20 cellular contexts compared by ENCODE assay signal in genomic region chr11:69055212-69055586, GRCh38. TPM values are rescaled to one million over a fixed set of nuclear protein-coding genes. Genes with fewer than 3 reads are reported as not detected.
DNase-seq lines count a peak whose midpoint lies in the region; ATAC-seq and TF ChIP-seq lines count a peak whose summit lies in the region.
"Had no signal": no experiment of that assay in that cellular context is flagged by ENCODE, and none has a peak within 500 bp of the region (broad histone marks: within the 10 kb centered on the region; RNA-seq: fewer than 3 reads in every experiment).

No MANE protein-coding gene starts in this region.

- H3K4me1 Mint-ChIP-seq in activated B cell treated with CpG ODN at 0.5 μM for 24 hours (peaks cover 64% of the 10 kb centered on the region), memory B cell (peaks cover 23% of the 10 kb centered on the region)
- peaks cover 44% of the 10 kb centered on the region for H3K4me1 Mint-ChIP-seq in activated CD8-positive, alpha-beta memory T cell treated with anti-CD3 and anti-CD28 coated beads, Interleukin-2, amount 10 ng/mL, durations not matched to agents 7 days and 5 days

- peaks cover 28 to 66% (median 52%) of the 10 kb centered on the region in 4 donors for H3K36me3 ChIP-seq in stomach

- H3K4me3 ChIP-seq in stomach, result no peak overlapping the region
- H3K4me3 ChIP-seq: heart left ventricle, tibial nerve had no signal

- H3K27me3 ChIP-seq in stomach, result no peaks in the 10 kb centered on the region
- H3K27me3 ChIP-seq: heart left ventricle, tibial nerve had no signal

- no peak for TF ChIP-seq POLR2A in stomach (IDR thresholded peaks at IDR 0.05)

- ATAC-seq in activated B cell treated with CpG ODN at 0.5 μM for 24 hours (ENCODE audit: low read depth) (no peak), memory B cell (ENCODE audit: low read depth) (no peak)
- ATAC-seq in activated CD8-positive, alpha-beta memory T cell treated with anti-CD3 and anti-CD28 coated beads, Interleukin-2, amount 10 ng/mL, durations not matched to agents 7 days and 5 days, result no peak

- H3K4me1 ChIP-seq in stomach, result peaks cover 50 to 68% (median 60%) of the 10 kb centered on the region in 4 donors

- H3K27ac ChIP-seq in stomach, result peak overlapping the region; percentile 6 to 73 (median 66)
- H3K27ac ChIP-seq: tibial nerve had no signal

- H3K27me3 Mint-ChIP-seq in activated B cell treated with CpG ODN at 0.5 μM for 24 hours (no peaks in the 10 kb centered on the region), memory B cell (no peaks in the 10 kb centered on the region)
- no peaks in the 10 kb centered on the region for H3K27me3 Mint-ChIP-seq in activated CD8-positive, alpha-beta memory T cell treated with anti-CD3 and anti-CD28 coated beads, Interleukin-2, amount 10 ng/mL, durations not matched to agents 7 days and 5 days
- H3K27me3 Mint-ChIP-seq: activated naive CD8-positive, alpha-beta T cell treated with anti-CD3 and anti-CD28 coated beads for 36 hours had no signal

- WGBS in stomach, 5 donors, result 49 to 83% (median 60%) methylated on average over 21 of the region's 21 CpGs

- H3K9me3 Mint-ChIP-seq in activated B cell treated with CpG ODN at 0.5 μM for 24 hours, result no peaks in the 10 kb centered on the region
- no peaks in the 10 kb centered on the region for H3K9me3 Mint-ChIP-seq in memory B cell
- H3K9me3 Mint-ChIP-seq in activated CD8-positive, alpha-beta memory T cell treated with anti-CD3 and anti-CD28 coated beads, Interleukin-2, amount 10 ng/mL, durations not matched to agents 7 days and 5 days (ENCODE audit: low read depth), result no peaks in the 10 kb centered on the region
- H3K9me3 Mint-ChIP-seq: activated naive CD8-positive, alpha-beta T cell treated with anti-CD3 and anti-CD28 coated beads for 36 hours; immature natural killer cell had no signal

- peaks cover 16% of the 10 kb centered on the region for H3K36me3 Mint-ChIP-seq in activated B cell treated with CpG ODN at 0.5 μM for 24 hours (ENCODE audit: low read depth)
- H3K36me3 Mint-ChIP-seq in memory B cell, result peaks cover 4% of the 10 kb centered on the region
- H3K36me3 Mint-ChIP-seq in activated CD8-positive, alpha-beta memory T cell treated with anti-CD3 and anti-CD28 coated beads, Interleukin-2, amount 10 ng/mL, durations not matched to agents 7 days and 5 days, result peaks cover 3% of the 10 kb centered on the region
- H3K36me3 Mint-ChIP-seq: activated naive CD8-positive, alpha-beta T cell treated with anti-CD3 and anti-CD28 coated beads for 36 hours; immature natural killer cell had no signal

- DNase-seq in HT-29 (ENCODE audit: low spot score), result peak; percentile 53
- no peak for DNase-seq in activated B cell treated with CpG ODN at 0.5 μM for 24 hours
- DNase-seq in memory B cell (ENCODE audit: low spot score in 2 of 2), result no peak
- peak; percentile 65 for DNase-seq in stomach
- no peak for DNase-seq in NCI-H1436 treated with DMSO at 0.1 percent for 48 hours (lab: John Stamatoyannopoulos, UW)
- DNase-seq in GDM1 (lab: John Stamatoyannopoulos, UW), result no peak
- DNase-seq in NK-92 treated with Interleukin-12 subunit alpha and Interleukin-12 subunit beta, amount 100 ng/mL, for 24 hours (lab: John Stamatoyannopoulos, UW), result no peak
- no peak for DNase-seq in activated CD8-positive, alpha-beta memory T cell treated with anti-CD3 and anti-CD28 coated beads, Interleukin-2, amount 10 ng/mL, durations not matched to agents 7 days and 5 days
- DNase-seq: activated CD4-positive, alpha-beta T cell treated with anti-CD3 and anti-CD28 coated beads for 1 hour; activated naive CD8-positive, alpha-beta T cell treated with anti-CD3 and anti-CD28 coated beads for 36 hours; DMS79; left ventricle myocardium superior; NCI-H1417; NCI-H510A treated with DMSO at 0.1 percent for 48 hours; SW 1271 had no signal

- POLR2A ChIA-PET in activated B cell treated with CpG ODN at 0.5 μM for 24 hours (lab: Charles Lee), result interaction anchor here (0.7 to 2.1 kb wide), 9 partner anchors 8 to 620 kb away, joined by 3 to 15 read pairs (median 5); partner anchors contain the start of genes IGHMBP2, LTO1 and MRPL21

- intact Hi-C loops in activated B cell treated with CpG ODN at 0.5 μM for 24 hours (cut with micrococcal nuclease) (loop anchor here (5.0 to 10.0 kb wide), 2 partner anchors 243 to 590 kb away; partner anchors contain the start of gene PPP6R3), stomach (cut with DNase I; ENCODE audit: low total_unique reads) (no loop called here)

- H3K4me3 Mint-ChIP-seq in activated B cell treated with CpG ODN at 0.5 μM for 24 hours (no peak overlapping the region), memory B cell (no peak overlapping the region)
- no peak overlapping the region for H3K4me3 Mint-ChIP-seq in activated CD8-positive, alpha-beta memory T cell treated with anti-CD3 and anti-CD28 coated beads, Interleukin-2, amount 10 ng/mL, durations not matched to agents 7 days and 5 days
- H3K4me3 Mint-ChIP-seq: activated naive CD8-positive, alpha-beta T cell treated with anti-CD3 and anti-CD28 coated beads for 36 hours had no signal

- no peak for TF ChIP-seq EP300 in stomach (IDR thresholded peaks at IDR 0.05)

- CTCF ChIA-PET in activated B cell treated with CpG ODN at 0.5 μM for 24 hours (lab: Charles Lee), result no interaction called here
- CTCF ChIA-PET in activated CD8-positive, alpha-beta memory T cell treated with anti-CD3 and anti-CD28 coated beads, Interleukin-2, amount 10 ng/mL, durations not matched to agents 7 days and 5 days (lab: Charles Lee), result interaction anchor here (1.9 kb wide), 1 partner anchor 11 kb away, joined by 4 read pairs; no protein-coding TSS in a partner anchor

- H3K27ac Mint-ChIP-seq in activated B cell treated with CpG ODN at 0.5 μM for 24 hours, result peak overlapping the region; percentile 65
- peak overlapping the region; percentile 99 for H3K27ac Mint-ChIP-seq in memory B cell
- H3K27ac Mint-ChIP-seq in activated CD8-positive, alpha-beta memory T cell treated with anti-CD3 and anti-CD28 coated beads, Interleukin-2, amount 10 ng/mL, durations not matched to agents 7 days and 5 days, result no peak overlapping the region
- H3K27ac Mint-ChIP-seq: activated naive CD8-positive, alpha-beta T cell treated with anti-CD3 and anti-CD28 coated beads for 36 hours had no signal

- TF ChIP-seq CTCF in activated B cell treated with CpG ODN at 0.5 μM for 24 hours (IDR thresholded peaks at IDR 0.05), result no peak
- TF ChIP-seq CTCF in stomach (IDR thresholded peaks at IDR 0.05), result no peak

- H3K9me3 ChIP-seq in stomach, result no peaks in the 10 kb centered on the region
- H3K9me3 ChIP-seq: heart left ventricle, tibial nerve had no signal

RNA-seq across cellular contexts. Expression of gene TPCN2, which starts 6.5 kb away (rescaled TPM):
- total RNA-seq in HT-29 (2014; rRNA removed; shearing (Covaris generic)), result 21.9 and 25.1 TPM in 2 replicates
- total RNA-seq in activated B cell treated with CpG ODN at 0.5 μM for 24 hours, result 29.1 and 35.4 TPM in 2 replicates
- total RNA-seq in stomach, result 10 to 100 TPM in 4 of 5 donors, 1 to 10 TPM in 1; 6.4 to 66.1 (median 33.0) TPM
- polyA plus RNA-seq in stomach, result 10 to 100 TPM; 16.4 to 29.8 (median 19.7) TPM
- 10 to 100 TPM; 15.3 to 20.6 TPM for total RNA-seq in activated CD8-positive, alpha-beta memory T cell treated with anti-CD3 and anti-CD28 coated beads, Interleukin-2, amount 10 ng/mL, durations not matched to agents 7 days and 5 days

RNA-seq across cellular contexts. Expression of gene MRGPRF, which starts 42.2 kb away (rescaled TPM):
- 0.05 TPM in 2 replicates for total RNA-seq in HT-29 (2014; rRNA removed; shearing (Covaris generic))
- total RNA-seq in activated B cell treated with CpG ODN at 0.5 μM for 24 hours (not detected in 2 replicates), stomach (100 to 1,000 TPM in 1 of 5 donors, 10 to 100 TPM in 4; 16.2 to 123 (median 83.9) TPM)
- 10 to 100 TPM in 1 of 3 donors, 1 to 10 TPM in 2; 6.7 to 23.4 (median 7.8) TPM for polyA plus RNA-seq in stomach
- not detected for total RNA-seq in activated CD8-positive, alpha-beta memory T cell treated with anti-CD3 and anti-CD28 coated beads, Interleukin-2, amount 10 ng/mL, durations not matched to agents 7 days and 5 days
- total RNA-seq: activated CD8-positive, alpha-beta memory T cell treated with anti-CD3 and anti-CD28 coated beads for 36 hours; activated naive CD8-positive, alpha-beta T cell treated with anti-CD3 and anti-CD28 coated beads for 36 hours; H4 had no signal
- polyA plus RNA-seq: immature natural killer cell had no signal

Comparison
In these comparisons a context has a peak if more than half of its experiments do, and no peak if none do; other contexts are left out.
1. DNase-seq: peak in HT-29 (single experiment) and stomach (single experiment); none in activated B cell treated with CpG ODN at 0.5 μM for 24 hours (single experiment), memory B cell (0 of 2), NCI-H1436 treated with DMSO at 0.1 percent for 48 hours (single experiment), GDM1 (single experiment), NK-92 treated with Interleukin-12 subunit alpha and Interleukin-12 subunit beta, amount 100 ng/mL, for 24 hours (single experiment) and activated CD8-positive, alpha-beta memory T cell treated with anti-CD3 and anti-CD28 coated beads, Interleukin-2, amount 10 ng/mL, durations not matched to agents 7 days and 5 days (single experiment).
2. RNA of gene MRGPRF, which starts 42.2 kb away (total RNA-seq): 16.2 to 123 TPM in stomach; 0.05 TPM in HT-29, not detected in activated B cell treated with CpG ODN at 0.5 μM for 24 hours and not detected in activated CD8-positive, alpha-beta memory T cell treated with anti-CD3 and anti-CD28 coated beads, Interleukin-2, amount 10 ng/mL, durations not matched to agents 7 days and 5 days; every median in the first group is over 10 times any median in the second.